In the genomic region with DNA sequence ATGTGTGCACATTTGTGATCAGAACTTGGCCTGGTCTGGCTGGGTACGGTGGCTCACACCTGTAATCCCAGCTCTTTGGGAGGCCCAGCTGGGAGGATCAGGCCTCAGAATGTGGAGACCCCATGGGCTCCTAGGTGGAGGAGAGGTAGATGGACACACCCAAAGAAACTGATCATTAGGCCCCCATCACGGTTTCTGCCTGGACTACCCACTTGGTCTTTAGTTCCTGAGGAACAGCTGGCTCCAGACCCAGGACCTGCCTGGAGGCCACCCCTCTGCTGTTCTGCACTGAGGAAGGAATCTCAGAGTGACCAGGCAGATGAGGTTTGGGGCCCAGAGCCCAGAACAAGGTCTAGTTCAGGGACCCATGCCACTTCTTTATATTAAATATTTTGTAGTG, we compare ENCODE assay signal across 23 cellular contexts. TPM values are rescaled to one million over a fixed set of nuclear protein-coding genes. Genes with fewer than 3 reads are reported as not detected.
"Had no signal": no experiment of that assay in that cellular context is flagged by ENCODE, and none has a peak within 500 bp of the region (broad histone marks: within the 10 kb centered on the region; RNA-seq: fewer than 3 reads in every experiment).

No MANE protein-coding gene starts in this region.

- H3K4me1 ChIP-seq: neural progenitor cell had no signal

- H3K9me3 Mint-ChIP-seq: activated T-helper 17 cell treated with anti-CD3 and anti-CD28 coated beads, Interleukin-2, amount 50 U/mL, for 72 hours; naive B cell; neural progenitor cell; stimulated activated naive CD8-positive, alpha-beta T cell treated with anti-CD3 and anti-CD28 coated beads, Interleukin-15, Interleukin-2, amounts not matched to agents 100 ng/mL and 50 ng/mL, for 24 hours had no signal

- H3K9ac ChIP-seq: neural progenitor cell had no signal

- H3K36me3 Mint-ChIP-seq: naive B cell, neural progenitor cell had no signal

- H3K9me3 ChIP-seq: lower lobe of right lung, pancreas, suprapubic skin, upper lobe of left lung had no signal

- H3K36me3 ChIP-seq: lower lobe of right lung, neural progenitor cell, pancreas, suprapubic skin, upper lobe of left lung had no signal

- H3K27me3 ChIP-seq: pancreas, upper lobe of left lung had no signal

- H3K27ac ChIP-seq: lower lobe of right lung, neural progenitor cell, pancreas, SK-N-MC, suprapubic skin, upper lobe of left lung had no signal

- H3K4me3 Mint-ChIP-seq: activated T-helper 17 cell treated with anti-CD3 and anti-CD28 coated beads, Interleukin-2, amount 50 U/mL, for 72 hours; naive B cell; neural progenitor cell; stimulated activated naive CD8-positive, alpha-beta T cell treated with anti-CD3 and anti-CD28 coated beads, Interleukin-15, Interleukin-2, amounts not matched to agents 100 ng/mL and 50 ng/mL, for 24 hours had no signal

- ATAC-seq: activated T-helper 17 cell treated with anti-CD3 and anti-CD28 coated beads, Interleukin-2, amount 50 U/mL, for 72 hours; left cardiac atrium; lower lobe of right lung; pancreas had no signal

- DNase-seq: activated CD4-positive, alpha-beta T cell treated with anti-CD3 and anti-CD28 coated beads for 1 hour; activated CD4-positive, alpha-beta T cell treated with anti-CD3 and anti-CD28 coated beads, Interleukin-2, amount 50 U/mL, for 4 hours; activated naive CD4-positive, alpha-beta T cell treated with Interleukin-2 at 50 U/mL for 16 hours; foreskin melanocyte; head of caudate nucleus; left cardiac atrium; lower lobe of right lung; midbrain; naive B cell; pancreas; stimulated activated CD4-positive, alpha-beta T cell treated with anti-CD3 and anti-CD28 coated beads, Interleukin-4, amount 100 ng/mL, for 4 hours; stimulated activated CD8-positive, alpha-beta memory T cell treated with anti-CD3 and anti-CD28 coated beads, Interleukin-4, amount 100 ng/mL, for 48 hours; T-helper 9 cell; upper lobe of left lung had no signal

- H3K27ac Mint-ChIP-seq: activated T-helper 17 cell treated with anti-CD3 and anti-CD28 coated beads, Interleukin-2, amount 50 U/mL, for 72 hours; neural progenitor cell; stimulated activated naive CD8-positive, alpha-beta T cell treated with anti-CD3 and anti-CD28 coated beads, Interleukin-15, Interleukin-2, amounts not matched to agents 100 ng/mL and 50 ng/mL, for 24 hours had no signal

- H3K4me3 ChIP-seq: lower lobe of right lung, neural progenitor cell, pancreas, SK-N-MC, skin epidermis, suprapubic skin, upper lobe of left lung had no signal

RNA-seq across cellular contexts. Expression of gene CBLC, which starts 1.5 kb away (rescaled TPM):
- total RNA-seq: activated T-helper 17 cell treated with anti-CD3 and anti-CD28 coated beads, Interleukin-2, amount 50 U/mL, for 72 hours; astrocyte; cardiac septum; endothelial cell of umbilical vein; left cardiac atrium had no signal

RNA-seq across cellular contexts. Expression of gene BCAM, which starts 29.8 kb away (rescaled TPM):
- total RNA-seq: activated T-helper 17 cell treated with anti-CD3 and anti-CD28 coated beads, Interleukin-2, amount 50 U/mL, for 72 hours had no signal
